Comparison of ENCODE assay signal across 16 cellular contexts in the genomic region with DNA sequence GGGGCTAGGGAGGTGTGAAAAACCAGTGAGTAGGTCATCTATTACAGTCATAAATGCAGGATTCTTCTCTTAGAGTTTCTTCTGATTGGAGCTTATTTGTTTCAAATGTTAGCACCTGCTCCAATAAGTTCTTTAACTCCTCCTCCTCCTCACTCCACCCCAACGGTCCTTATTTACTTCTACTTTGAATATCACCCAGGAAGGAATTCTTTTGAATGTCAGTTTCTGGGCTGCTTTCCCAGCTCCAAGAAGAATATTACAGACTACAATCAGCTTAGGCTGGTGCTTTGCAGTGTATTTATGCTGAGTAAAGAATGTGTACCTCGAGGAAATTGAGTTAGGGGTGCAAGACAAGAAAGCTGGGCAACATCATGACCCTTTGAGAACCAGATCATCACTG. TPM values are rescaled to one million over a fixed set of nuclear protein-coding genes. Genes with fewer than 3 reads are reported as not detected.
DNase-seq lines count a peak whose midpoint lies in the region; ATAC-seq and TF ChIP-seq lines count a peak whose summit lies in the region.
"Had no signal": no experiment of that assay in that cellular context is flagged by ENCODE, and none has a peak within 500 bp of the region (broad histone marks: within the 10 kb centered on the region; RNA-seq: fewer than 3 reads in every experiment).

No MANE protein-coding gene starts in this region.

- H3K4me1 Mint-ChIP-seq in activated T-helper 17 cell treated with anti-CD3 and anti-CD28 coated beads, Interleukin-2, amount 50 U/mL, for 72 hours = peaks cover 4% of the 10 kb centered on the region
- H3K4me1 Mint-ChIP-seq in activated CD4-positive, alpha-beta T cell treated with anti-CD3 and anti-CD28 coated beads for 36 hours = peaks cover 5% of the 10 kb centered on the region

- TF ChIP-seq CTCF in fibroblast of pulmonary artery (IDR thresholded peaks at IDR 0.05; ENCODE audit: low read length, missing control alignments) = no peak
- TF ChIP-seq CTCF in uterus (IDR thresholded peaks at IDR 0.05) = no peak

- H3K9ac ChIP-seq in muscle layer of colon (ENCODE audit: low read length) = no peak overlapping the region

- CTCF ChIA-PET in activated CD4-positive, alpha-beta T cell treated with anti-CD3 and anti-CD28 coated beads for 36 hours (lab: Charles Lee) = interaction anchor here (0.7 kb wide), 1 partner anchor 20 kb away, joined by 3 read pairs; no protein-coding TSS in a partner anchor

- H3K27ac ChIP-seq in muscle layer of colon (ENCODE audit: low read depth, low read length) (peak overlapping the region; percentile 36), uterus (no peak overlapping the region)
- H3K27ac ChIP-seq: SJSA1 had no signal

- peaks cover 64% of the 10 kb centered on the region for H3K36me3 Mint-ChIP-seq in activated T-helper 17 cell treated with anti-CD3 and anti-CD28 coated beads, Interleukin-2, amount 50 U/mL, for 72 hours (ENCODE audit: low read depth)
- peaks cover 13% of the 10 kb centered on the region for H3K36me3 Mint-ChIP-seq in activated CD4-positive, alpha-beta T cell treated with anti-CD3 and anti-CD28 coated beads for 36 hours (ENCODE audit: low read depth)

- DNase-seq in NCI-H226 (peak; percentile 15), fibroblast of pulmonary artery (ENCODE audit: low read depth) (peak; percentile 15), middle frontal gyrus (ENCODE audit: extremely low spot score, low spot score) (no peak), uterus (no peak)
- DNase-seq in activated CD4-positive, alpha-beta T cell treated with anti-CD3 and anti-CD28 coated beads for 36 hours = no peak
- DNase-seq: CD4-positive, CD25-positive, alpha-beta regulatory T cell; NCI-H1417; NCI-H187 treated with DMSO at 0.1 percent for 48 hours; NCI-H446; OCI-M1; RPMI8226 had no signal

- ATAC-seq in activated T-helper 17 cell treated with anti-CD3 and anti-CD28 coated beads, Interleukin-2, amount 50 U/mL, for 72 hours (replicated peaks) = no peak
- no peak for ATAC-seq in activated CD4-positive, alpha-beta T cell treated with anti-CD3 and anti-CD28 coated beads for 36 hours
- ATAC-seq in GM21619 (IDR thresholded peaks at IDR 0.05; ENCODE audit: unreplicated experiment) = no peak
- ATAC-seq: GM23338 had no signal

- H3K27ac Mint-ChIP-seq in activated T-helper 17 cell treated with anti-CD3 and anti-CD28 coated beads, Interleukin-2, amount 50 U/mL, for 72 hours = peak overlapping the region; percentile 8
- no peak overlapping the region for H3K27ac Mint-ChIP-seq in activated CD4-positive, alpha-beta T cell treated with anti-CD3 and anti-CD28 coated beads for 36 hours
- H3K27ac Mint-ChIP-seq: CD4-positive, CD25-positive, alpha-beta regulatory T cell; GM23338 had no signal

- H3K4me1 ChIP-seq in muscle layer of colon (ENCODE audit: insufficient read depth, low read length) (peaks cover 22% of the 10 kb centered on the region), uterus (no peaks in the 10 kb centered on the region)
- H3K4me1 ChIP-seq: SJSA1 had no signal

- no peaks in the 10 kb centered on the region for H3K27me3 ChIP-seq in muscle layer of colon (ENCODE audit: control insufficient read depth in 1 of 2, insufficient read depth in 2 of 2, low read length in 2 of 2)
- H3K27me3 ChIP-seq in uterus = no peaks in the 10 kb centered on the region
- H3K27me3 ChIP-seq: SJSA1 had no signal

- TF ChIP-seq POLR2A in uterus (IDR thresholded peaks at IDR 0.05) = no peak

- no peak overlapping the region for H3K4me3 ChIP-seq in fibroblast of pulmonary artery (replicated peaks; ENCODE audit: low read depth, low read length)
- no peak overlapping the region for H3K4me3 ChIP-seq in muscle layer of colon (ENCODE audit: low read depth in 1 of 2, low read length in 2 of 2)
- no peak overlapping the region for H3K4me3 ChIP-seq in uterus
- H3K4me3 ChIP-seq: GM23338, SJSA1 had no signal

- H3K9me3 Mint-ChIP-seq in activated T-helper 17 cell treated with anti-CD3 and anti-CD28 coated beads, Interleukin-2, amount 50 U/mL, for 72 hours = no peaks in the 10 kb centered on the region
- no peaks in the 10 kb centered on the region for H3K9me3 Mint-ChIP-seq in activated CD4-positive, alpha-beta T cell treated with anti-CD3 and anti-CD28 coated beads for 36 hours (ENCODE audit: low read depth)
- H3K9me3 Mint-ChIP-seq: CD4-positive, CD25-positive, alpha-beta regulatory T cell; GM23338 had no signal

- H3K36me3 ChIP-seq in muscle layer of colon (ENCODE audit: insufficient read depth, low read length) (peaks cover 35% of the 10 kb centered on the region), uterus (no peaks in the 10 kb centered on the region)

- no peak overlapping the region for H3K4me3 Mint-ChIP-seq in activated T-helper 17 cell treated with anti-CD3 and anti-CD28 coated beads, Interleukin-2, amount 50 U/mL, for 72 hours
- no peak overlapping the region for H3K4me3 Mint-ChIP-seq in activated CD4-positive, alpha-beta T cell treated with anti-CD3 and anti-CD28 coated beads for 36 hours
- H3K4me3 Mint-ChIP-seq: CD4-positive, CD25-positive, alpha-beta regulatory T cell; GM23338 had no signal

- H3K9me3 ChIP-seq in muscle layer of colon (ENCODE audit: low read length) (no peaks in the 10 kb centered on the region), uterus (no peaks in the 10 kb centered on the region)
- H3K9me3 ChIP-seq: SJSA1 had no signal

- POLR2A ChIA-PET in activated CD4-positive, alpha-beta T cell treated with anti-CD3 and anti-CD28 coated beads for 36 hours (lab: Charles Lee) = no interaction called here

- intact Hi-C loops in activated CD4-positive, alpha-beta T cell treated with anti-CD3 and anti-CD28 coated beads for 36 hours (cut with DNase I, micrococcal nuclease) = no loop called here
- intact Hi-C loops in uterus (cut with DNase I; ENCODE audit: low total_unique reads) = no loop called here

- H3K27me3 Mint-ChIP-seq in activated T-helper 17 cell treated with anti-CD3 and anti-CD28 coated beads, Interleukin-2, amount 50 U/mL, for 72 hours = no peaks in the 10 kb centered on the region
- H3K27me3 Mint-ChIP-seq in activated CD4-positive, alpha-beta T cell treated with anti-CD3 and anti-CD28 coated beads for 36 hours = no peaks in the 10 kb centered on the region
- H3K27me3 Mint-ChIP-seq: CD4-positive, CD25-positive, alpha-beta regulatory T cell had no signal

RNA-seq across cellular contexts. Expression of gene MAP3K3, which starts 30.8 kb away (rescaled TPM):
- total RNA-seq in activated T-helper 17 cell treated with anti-CD3 and anti-CD28 coated beads, Interleukin-2, amount 50 U/mL, for 72 hours = 10 to 100 TPM; 30.8 to 38.7 TPM
- 10 to 100 TPM; 22.4 to 22.9 TPM for total RNA-seq in activated CD4-positive, alpha-beta T cell treated with anti-CD3 and anti-CD28 coated beads for 36 hours
- 10 to 100 TPM; 31.5 to 63.0 (median 56.3) TPM for total RNA-seq in uterus

RNA-seq across cellular contexts. Expression of gene LIMD2, which starts 46.9 kb away (rescaled TPM):
- 100 to 1,000 TPM; 101 to 144 TPM for total RNA-seq in activated T-helper 17 cell treated with anti-CD3 and anti-CD28 coated beads, Interleukin-2, amount 50 U/mL, for 72 hours
- 100 to 1,000 TPM; 119 to 127 TPM for total RNA-seq in activated CD4-positive, alpha-beta T cell treated with anti-CD3 and anti-CD28 coated beads for 36 hours
- 10 to 100 TPM in 3 of 4 donors, 1 to 10 TPM in 1; 3.8 to 23.2 (median 11.8) TPM for total RNA-seq in uterus

RNA-seq across cellular contexts. Expression of gene TACO1, which starts 52.3 kb away (rescaled TPM):
- total RNA-seq in activated T-helper 17 cell treated with anti-CD3 and anti-CD28 coated beads, Interleukin-2, amount 50 U/mL, for 72 hours = 10 to 100 TPM; 12.5 to 27.8 TPM
- 10 to 100 TPM; 25.7 to 29.2 TPM for total RNA-seq in activated CD4-positive, alpha-beta T cell treated with anti-CD3 and anti-CD28 coated beads for 36 hours
- total RNA-seq in uterus = 10 to 100 TPM in 2 of 4 donors, 1 to 10 TPM in 2; 4.1 to 13.0 (median 8.4) TPM

Comparison
In these comparisons a context has a peak if more than half of its experiments do, and no peak if none do; other contexts are left out.
1. DNase-seq: peak in NCI-H226 (single experiment) and fibroblast of pulmonary artery (single experiment); none in middle frontal gyrus (single experiment), activated CD4-positive, alpha-beta T cell treated with anti-CD3 and anti-CD28 coated beads for 36 hours (single experiment) and uterus (0 of 2).
2. RNA of gene LIMD2, which starts 46.9 kb away (total RNA-seq): 101 to 144 TPM in activated T-helper 17 cell treated with anti-CD3 and anti-CD28 coated beads, Interleukin-2, amount 50 U/mL, for 72 hours and 119 to 127 TPM in activated CD4-positive, alpha-beta T cell treated with anti-CD3 and anti-CD28 coated beads for 36 hours; 3.8 to 23.2 TPM in uterus; every median in the first group is over 4 times any median in the second.